In genomic region chr11:334264-335033, GRCh38 we compare ENCODE assay signal across 13 cellular contexts. TPM values are rescaled to one million over a fixed set of nuclear protein-coding genes. Genes with fewer than 3 reads are reported as not detected.
A peak's percentile ranks its signal among the peaks of the same experiment; 100 is the strongest.
DNase-seq lines count a peak whose midpoint lies in the region; TF ChIP-seq lines count a peak whose summit lies in the region.
"Had no signal": no experiment of that assay in that cellular context is flagged by ENCODE, and none has a peak within 500 bp of the region (broad histone marks: within the 10 kb centered on the region; RNA-seq: fewer than 3 reads in every experiment).

No MANE protein-coding gene starts in this region.

- H3K27me3 Mint-ChIP-seq in mesothelial cell of epicardium (ENCODE audit: low read depth) (no peaks in the 10 kb centered on the region), type B pancreatic cell (no peaks in the 10 kb centered on the region)
- H3K27me3 Mint-ChIP-seq: activated naive CD4-positive, alpha-beta T cell treated with anti-CD3 and anti-CD28 coated beads, Interleukin-2, amount 50 U/mL, for 24 hours had no signal

- H3K9me3 ChIP-seq in MG63, result peaks cover 6% of the 10 kb centered on the region
- H3K9me3 ChIP-seq: A549 had no signal

- no peaks in the 10 kb centered on the region for H3K36me3 Mint-ChIP-seq in mesothelial cell of epicardium
- no peaks in the 10 kb centered on the region for H3K36me3 Mint-ChIP-seq in type B pancreatic cell
- H3K36me3 Mint-ChIP-seq: activated naive CD4-positive, alpha-beta T cell treated with anti-CD3 and anti-CD28 coated beads, Interleukin-2, amount 50 U/mL, for 24 hours had no signal

- no peaks in the 10 kb centered on the region for H3K36me3 ChIP-seq in MG63

- H3K27me3 ChIP-seq in MG63, result no peaks in the 10 kb centered on the region

- H3K27ac Mint-ChIP-seq in mesothelial cell of epicardium (peak overlapping the region; percentile 96), type B pancreatic cell (peak overlapping the region; percentile 56)
- H3K27ac Mint-ChIP-seq: activated naive CD4-positive, alpha-beta T cell treated with anti-CD3 and anti-CD28 coated beads, Interleukin-2, amount 50 U/mL, for 24 hours had no signal

- TF ChIP-seq CTCF in mesothelial cell of epicardium (IDR thresholded peaks at IDR 0.05; ENCODE audit: unreplicated experiment), result no peak
- no peak for TF ChIP-seq CTCF in type B pancreatic cell (conservative IDR thresholded peaks at IDR 0.05)

- peak overlapping the region; percentile 34 for H3K4me3 Mint-ChIP-seq in mesothelial cell of epicardium
- peak overlapping the region; percentile 63 for H3K4me3 Mint-ChIP-seq in type B pancreatic cell
- H3K4me3 Mint-ChIP-seq: activated naive CD4-positive, alpha-beta T cell treated with anti-CD3 and anti-CD28 coated beads, Interleukin-2, amount 50 U/mL, for 24 hours; dendritic cell treated with granulocyte-macrophage colony-stimulating factor and Interleukin-4, amounts not matched to agents 40 ng/mL and 50 ng/mL, for 4 days had no signal

- no peak overlapping the region for H3K4me3 ChIP-seq in MG63
- H3K4me3 ChIP-seq: A549 had no signal

- no peaks in the 10 kb centered on the region for H3K9me3 Mint-ChIP-seq in mesothelial cell of epicardium
- peaks cover 3% of the 10 kb centered on the region for H3K9me3 Mint-ChIP-seq in type B pancreatic cell
- H3K9me3 Mint-ChIP-seq: activated naive CD4-positive, alpha-beta T cell treated with anti-CD3 and anti-CD28 coated beads, Interleukin-2, amount 50 U/mL, for 24 hours had no signal

- DNase-seq in NCI-H748 (lab: John Stamatoyannopoulos, UW; ENCODE audit: unreplicated experiment) (peak; percentile 67), NCI-H748 treated with DMSO at 0.1 percent for 48 hours (lab: John Stamatoyannopoulos, UW) (no peak), fibroblast of peridontal ligament (ENCODE audit: extremely low read depth) (peak; percentile 55), mesothelial cell of epicardium (ENCODE audit: low spot score in 2 of 2, unreplicated experiment in 2 of 2) (no peak), type B pancreatic cell (ENCODE audit: extremely low spot score, unreplicated experiment) (no peak), NCI-H2029 treated with DMSO at 0.1 percent for 48 hours (lab: John Stamatoyannopoulos, UW) (no peak), MG63 (no peak)
- DNase-seq in activated CD4-positive, alpha-beta T cell treated with anti-CD3 and anti-CD28 coated beads for 48 hours, result no peak
- DNase-seq: activated CD4-positive, alpha-beta T cell treated with anti-CD3 and anti-CD28 coated beads for 4 hours; SHP77 treated with DMSO at 0.1 percent for 48 hours had no signal

- H3K4me1 Mint-ChIP-seq in mesothelial cell of epicardium, result peaks cover 33% of the 10 kb centered on the region
- peaks cover 40% of the 10 kb centered on the region for H3K4me1 Mint-ChIP-seq in type B pancreatic cell (ENCODE audit: unreplicated experiment)

RNA-seq across cellular contexts. Expression of gene IFITM3, which starts 13.8 kb away (rescaled TPM):
- 540 to 561 TPM (median 547 TPM) in 3 replicates for total RNA-seq in mesothelial cell of epicardium
- 175 and 354 TPM in 2 replicates for total RNA-seq in type B pancreatic cell (ENCODE audit: low replicate concordance)
- total RNA-seq in MG63 (2014; rRNA removed; shearing (Covaris generic); ENCODE audit: low replicate concordance), result 62.7 and 85.0 TPM in 2 replicates

RNA-seq across cellular contexts. Expression of gene IFITM1, which starts 20.6 kb away (rescaled TPM):
- total RNA-seq in mesothelial cell of epicardium, result 120 to 128 TPM (median 122 TPM) in 3 replicates
- 34.1 and 192 TPM in 2 replicates for total RNA-seq in type B pancreatic cell (ENCODE audit: low replicate concordance)
- 26.5 and 62.6 TPM in 2 replicates for total RNA-seq in MG63 (2014; rRNA removed; shearing (Covaris generic); ENCODE audit: low replicate concordance)

RNA-seq across cellular contexts. Expression of gene IFITM2, which starts 26.8 kb away (rescaled TPM):
- total RNA-seq in mesothelial cell of epicardium (208 to 224 TPM (median 210 TPM) in 3 replicates), type B pancreatic cell (ENCODE audit: low replicate concordance) (109 and 238 TPM in 2 replicates)
- 35.8 and 50.4 TPM in 2 replicates for total RNA-seq in MG63 (2014; rRNA removed; shearing (Covaris generic); ENCODE audit: low replicate concordance)

RNA-seq across cellular contexts. Expression of gene B4GALNT4, which starts 34.9 kb away (rescaled TPM):
- total RNA-seq in mesothelial cell of epicardium, result 294 to 314 TPM (median 300 TPM) in 3 replicates
- total RNA-seq in type B pancreatic cell (ENCODE audit: low replicate concordance), result 95.0 and 185 TPM in 2 replicates
- total RNA-seq in MG63 (2014; rRNA removed; shearing (Covaris generic); ENCODE audit: low replicate concordance), result 27.5 and 49.8 TPM in 2 replicates

RNA-seq across cellular contexts. Expression of gene IFITM5, which starts 35.1 kb away (rescaled TPM):
- not detected in 3 replicates for total RNA-seq in mesothelial cell of epicardium
- total RNA-seq in type B pancreatic cell (ENCODE audit: low replicate concordance), result not detected in 2 replicates
- not detected in 2 replicates for total RNA-seq in MG63 (2014; rRNA removed; shearing (Covaris generic); ENCODE audit: low replicate concordance)

Comparison
In these comparisons a context has a peak if more than half of its experiments do, and no peak if none do; other contexts are left out.
1. DNase-seq: peak in NCI-H748 (single experiment) and fibroblast of peridontal ligament (single experiment); none in NCI-H748 treated with DMSO at 0.1 percent for 48 hours (single experiment), mesothelial cell of epicardium (0 of 2), type B pancreatic cell (single experiment), NCI-H2029 treated with DMSO at 0.1 percent for 48 hours (single experiment), activated CD4-positive, alpha-beta T cell treated with anti-CD3 and anti-CD28 coated beads for 48 hours (single experiment) and MG63 (single experiment).